ENCODE assay signal across 11 cellular contexts in the genomic region with DNA sequence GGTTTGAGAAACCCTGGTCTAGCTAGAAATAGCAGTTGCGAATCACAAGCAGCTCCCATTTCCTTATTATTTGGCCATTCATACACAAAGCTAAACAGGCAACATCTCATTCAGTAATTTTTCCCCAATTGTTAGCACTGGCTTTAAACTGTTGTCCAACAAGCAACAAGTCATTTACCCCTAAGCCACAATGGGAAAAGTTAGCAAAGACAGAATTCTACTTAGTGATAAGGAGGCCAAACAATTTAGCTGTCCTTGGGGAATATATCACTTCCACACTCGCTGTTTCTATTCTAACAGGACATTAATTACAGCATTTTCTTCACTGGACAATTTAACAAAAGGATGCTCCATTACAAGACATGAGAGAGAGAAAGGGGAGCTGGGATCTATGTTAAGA. TPM values are rescaled to one million over a fixed set of nuclear protein-coding genes. Genes with fewer than 3 reads are reported as not detected.
DNase-seq lines count a peak whose midpoint lies in the region; ATAC-seq and TF ChIP-seq lines count a peak whose summit lies in the region.
"Had no signal": no experiment of that assay in that cellular context is flagged by ENCODE, and none has a peak within 500 bp of the region (broad histone marks: within the 10 kb centered on the region; RNA-seq: fewer than 3 reads in every experiment).

No MANE protein-coding gene starts in this region.

- no peaks in the 10 kb centered on the region for H4K20me1 ChIP-seq in MM.1S (ENCODE audit: insufficient read depth, low read length)

- no peaks in the 10 kb centered on the region for H3F3A ChIP-seq in MM.1S (ENCODE audit: insufficient read depth, low read length)

- H3K9me2 ChIP-seq in MM.1S (replicated peaks; ENCODE audit: insufficient read depth, low read length): no peaks in the 10 kb centered on the region

- H3K4me1 Mint-ChIP-seq in mesothelial cell of epicardium: peaks cover 53% of the 10 kb centered on the region

- no peaks in the 10 kb centered on the region for H3K36me3 ChIP-seq in left ventricle myocardium inferior
- H3K36me3 ChIP-seq in colonic mucosa: no peaks in the 10 kb centered on the region
- no peaks in the 10 kb centered on the region for H3K36me3 ChIP-seq in MM.1S (replicated peaks; ENCODE audit: insufficient read depth, low read length)
- H3K36me3 ChIP-seq: ascending aorta had no signal

- TF ChIP-seq CTCF in left ventricle myocardium inferior (IDR thresholded peaks at IDR 0.05; ENCODE audit: borderline replicate concordance) (no peak), colonic mucosa (IDR thresholded peaks at IDR 0.05) (no peak), mesothelial cell of epicardium (IDR thresholded peaks at IDR 0.05; ENCODE audit: unreplicated experiment) (no peak), MM.1S (IDR thresholded peaks at IDR 0.05; ENCODE audit: low read length) (no peak)

- no peaks in the 10 kb centered on the region for H3K9me3 Mint-ChIP-seq in mesothelial cell of epicardium
- H3K9me3 Mint-ChIP-seq: activated T-cell treated with anti-CD3 and anti-CD28 coated beads, Interleukin-2, amount 50 U/mL, for 24 hours had no signal

- WGBS in right cardiac atrium: 58% methylated on average over 2 of the region's 2 CpGs

- no peaks in the 10 kb centered on the region for H3K79me2 ChIP-seq in MM.1S (ENCODE audit: low read length)

- peaks cover 36% of the 10 kb centered on the region for H3K4me1 ChIP-seq in left ventricle myocardium inferior
- H3K4me1 ChIP-seq in right cardiac atrium (ENCODE audit: control insufficient read depth, insufficient read depth, low read length): peaks cover 4% of the 10 kb centered on the region
- no peaks in the 10 kb centered on the region for H3K4me1 ChIP-seq in colonic mucosa
- H3K4me1 ChIP-seq in MM.1S (ENCODE audit: low read length): no peaks in the 10 kb centered on the region
- H3K4me1 ChIP-seq: ascending aorta had no signal

- peaks cover 18% of the 10 kb centered on the region for H3K27me3 Mint-ChIP-seq in mesothelial cell of epicardium (ENCODE audit: low read depth)

- ATAC-seq in right cardiac atrium: no peak

- no peak overlapping the region for H3K27ac Mint-ChIP-seq in mesothelial cell of epicardium
- H3K27ac Mint-ChIP-seq: activated T-cell treated with anti-CD3 and anti-CD28 coated beads, Interleukin-2, amount 50 U/mL, for 24 hours had no signal

- no peak for DNase-seq in left ventricle myocardium inferior
- DNase-seq in right cardiac atrium: no peak
- no peak for DNase-seq in colonic mucosa
- no peak for DNase-seq in mesothelial cell of epicardium (ENCODE audit: low spot score in 2 of 2, unreplicated experiment in 2 of 2)
- DNase-seq in stimulated activated CD8-positive, alpha-beta memory T cell treated with anti-CD3 and anti-CD28 coated beads, Interleukin-4, amount 100 ng/mL, for 48 hours: no peak
- no peak for DNase-seq in MM.1S
- no peak for DNase-seq in retina
- DNase-seq in mucosa of gallbladder (ENCODE audit: low spot score): no peak
- DNase-seq: activated CD4-positive, CD25-positive, alpha-beta regulatory T cell had no signal

- H3K4me2 ChIP-seq in MM.1S (ENCODE audit: low read depth, low read length): no peak overlapping the region

- H3K4me3 Mint-ChIP-seq in mesothelial cell of epicardium: peak overlapping the region; percentile 96
- H3K4me3 Mint-ChIP-seq: activated T-cell treated with anti-CD3 and anti-CD28 coated beads, Interleukin-2, amount 50 U/mL, for 24 hours had no signal

- H3K27me3 ChIP-seq in left ventricle myocardium inferior (ENCODE audit: low read depth): peaks cover 90% of the 10 kb centered on the region
- H3K27me3 ChIP-seq in right cardiac atrium (ENCODE audit: control insufficient read depth, insufficient read depth): no peaks in the 10 kb centered on the region
- no peaks in the 10 kb centered on the region for H3K27me3 ChIP-seq in colonic mucosa
- H3K27me3 ChIP-seq in MM.1S (replicated peaks; ENCODE audit: insufficient read depth, low read length): no peaks in the 10 kb centered on the region
- H3K27me3 ChIP-seq: ascending aorta had no signal

- H3K9me3 ChIP-seq in left ventricle myocardium inferior (replicated peaks) (no peaks in the 10 kb centered on the region), right cardiac atrium (ENCODE audit: control insufficient read depth, low read length) (no peaks in the 10 kb centered on the region), colonic mucosa (no peaks in the 10 kb centered on the region), MM.1S (replicated peaks; ENCODE audit: insufficient read depth, low read length) (no peaks in the 10 kb centered on the region)
- H3K9me3 ChIP-seq: ascending aorta had no signal

- no peaks in the 10 kb centered on the region for H3K36me3 Mint-ChIP-seq in mesothelial cell of epicardium

- H3K9ac ChIP-seq in colonic mucosa (ENCODE audit: low read depth in 2 of 2, low read length in 2 of 2) (peak overlapping the region in 1 of 2 donors; percentile 90), MM.1S (ENCODE audit: low read length) (no peak overlapping the region)

- no peak overlapping the region for H3K27ac ChIP-seq in left ventricle myocardium inferior (replicated peaks)
- no peak overlapping the region for H3K27ac ChIP-seq in right cardiac atrium (ENCODE audit: low read length)
- no peak overlapping the region for H3K27ac ChIP-seq in colonic mucosa
- H3K27ac ChIP-seq in MM.1S (ENCODE audit: low read length): no peak overlapping the region
- H3K27ac ChIP-seq: ascending aorta had no signal

- intact Hi-C loops in left ventricle myocardium inferior (cut with micrococcal nuclease): loop anchor here (10.0 kb wide), 1 partner anchor 201 kb away; no protein-coding TSS in a partner anchor
- intact Hi-C loops in right cardiac atrium (cut with DNase I): loop anchor here in 2 of 4 donors (10.0 kb wide), 4 partner anchors 131 to 251 kb away; no protein-coding TSS in a partner anchor
- intact Hi-C loops in colonic mucosa (cut with DNase I): loop anchor here (10.0 kb wide), 2 partner anchors 89 to 139 kb away; no protein-coding TSS in a partner anchor

- no peak overlapping the region for H2AFZ ChIP-seq in MM.1S (ENCODE audit: low read length)

- peak overlapping the region; percentile 76 for H3K4me3 ChIP-seq in left ventricle myocardium inferior
- no peak overlapping the region for H3K4me3 ChIP-seq in right cardiac atrium (ENCODE audit: low read length)
- H3K4me3 ChIP-seq in colonic mucosa: peak overlapping the region; percentile 0
- H3K4me3 ChIP-seq in MM.1S (ENCODE audit: low read length): no peak overlapping the region

RNA-seq across cellular contexts. Expression of a gene that starts 2.8 kb away (rescaled TPM):
- total RNA-seq in left ventricle myocardium inferior (5.0 TPM), right cardiac atrium (1 to 10 TPM; 2.4 to 4.3 (median 3.4) TPM), colonic mucosa (10 to 100 TPM; 57.9 to 61.9 TPM), mesothelial cell of epicardium (50.1 to 56.7 TPM (median 51.9 TPM) in 3 replicates), mucosa of gallbladder (16.2 TPM)
- polyA plus RNA-seq in right cardiac atrium: 2.1 TPM

Comparison
In these comparisons a context has a peak if more than half of its experiments do, and no peak if none do; other contexts are left out.
1. H3K4me3 ChIP-seq: peak in left ventricle myocardium inferior (single experiment) and colonic mucosa (single experiment); none in right cardiac atrium (single experiment) and MM.1S (single experiment).